In genomic region chr2:199488772-199489400, GRCh38 we compare ENCODE assay signal across 8 cellular contexts. TPM values are rescaled to one million over a fixed set of nuclear protein-coding genes. Genes with fewer than 3 reads are reported as not detected.
A peak's percentile ranks its signal among the peaks of the same experiment; 100 is the strongest.
DNase-seq lines count a peak whose midpoint lies in the region; ATAC-seq and TF ChIP-seq lines count a peak whose summit lies in the region.

No MANE protein-coding gene starts in this region.

- no peak overlapping the region for H3K4me3 ChIP-seq in AG04449 (ENCODE audit: low read depth, low read length)

- DNase-seq in AG04449 (ENCODE audit: low read depth, low spot score) (no peak), GM10266 (ENCODE audit: extremely low spot score) (no peak), NCI-H774 (lab: John Stamatoyannopoulos, UW) (peak; percentile 5), activated T-cell treated with anti-CD3 and anti-CD28 coated beads for 24 hours (ENCODE audit: low read depth) (peak; percentile 35), foreskin melanocyte (peak; percentile 52), sciatic nerve (ENCODE audit: low spot score) (no peak), mesenteric fat pad (ENCODE audit: low spot score) (no peak)

- CTCF ChIA-PET in AG04449 (lab: Yijun Ruan, JAX) = interaction anchor here (0.6 to 13.5 kb wide), 57 partner anchors 8 to 1191 kb away, joined by 3 to 348 read pairs (median 4); no protein-coding TSS in a partner anchor

- POLR2A ChIA-PET in AG04449 (lab: Yijun Ruan, JAX) = interaction anchor here (0.5 kb wide), 1 partner anchor 733 kb away, joined by 7 read pairs; no protein-coding TSS in a partner anchor

- intact Hi-C loops in sciatic nerve (cut with DNase I) = no loop called here

- TF ChIP-seq CTCF in AG04449 (IDR thresholded peaks at IDR 0.05; ENCODE audit: insufficient read depth, low read length, missing control alignments) = peak; percentile 89
- peak; percentile 72 for TF ChIP-seq CTCF in GM10266 (IDR thresholded peaks at IDR 0.05; ENCODE audit: control insufficient read depth, insufficient read depth, low read depth, missing control alignments)

- ATAC-seq in HG02885 (IDR thresholded peaks at IDR 0.05; ENCODE audit: poor library complexity, unreplicated experiment) (peak; percentile 80), sciatic nerve (peak; percentile 55)

RNA-seq across cellular contexts. Expression of gene SATB2, which starts 31.1 kb away (rescaled TPM):
- total RNA-seq in sciatic nerve (8.8 TPM), mesenteric fat pad (8.3 TPM)

Comparison
In these comparisons a context has a peak if more than half of its experiments do, and no peak if none do; other contexts are left out.
1. DNase-seq: peak in NCI-H774 (single experiment), activated T-cell treated with anti-CD3 and anti-CD28 coated beads for 24 hours (single experiment) and foreskin melanocyte (single experiment); none in AG04449 (single experiment), GM10266 (single experiment), sciatic nerve (single experiment) and mesenteric fat pad (single experiment).